Comparison of ENCODE assay signal across 8 cellular contexts in the genomic region with DNA sequence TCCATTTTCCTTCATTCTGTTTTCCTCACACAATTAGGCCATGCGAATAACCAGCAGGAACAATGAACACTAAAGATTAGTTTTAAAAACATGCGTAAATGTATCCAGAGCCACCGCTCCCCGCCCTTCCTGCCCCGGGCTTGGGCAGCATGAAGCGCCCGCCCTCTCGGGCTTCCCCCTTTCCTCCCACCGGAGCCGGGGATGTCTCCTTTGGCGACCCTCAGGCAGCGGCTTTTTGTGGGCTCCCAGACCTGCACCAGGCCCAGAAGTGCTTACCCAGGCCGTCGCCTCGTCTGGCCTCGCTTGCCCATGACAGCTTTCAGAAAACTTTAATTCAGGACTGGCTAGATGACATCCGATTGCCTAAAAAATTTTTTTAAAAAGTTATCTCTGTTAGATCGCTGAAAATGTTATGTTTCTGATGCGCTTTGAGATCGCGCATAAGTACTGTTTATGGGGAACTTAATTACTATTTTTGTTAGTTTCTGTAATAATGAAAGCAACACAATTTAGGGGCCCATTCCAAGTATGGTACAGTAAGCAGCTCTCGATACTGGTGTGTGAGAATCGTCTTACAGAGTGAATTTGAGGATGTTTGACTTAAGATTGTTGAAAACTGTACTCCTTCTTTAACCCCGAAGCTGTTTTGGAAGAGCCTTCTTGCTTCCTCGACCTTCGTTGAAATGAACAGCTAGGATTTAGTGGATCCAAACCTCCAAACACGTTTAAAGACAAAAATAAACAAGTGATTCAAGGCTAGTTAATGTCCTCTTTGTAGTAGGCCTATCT. TPM values are rescaled to one million over a fixed set of nuclear protein-coding genes. Genes with fewer than 3 reads are reported as not detected.
A peak's percentile ranks its signal among the peaks of the same experiment; 100 is the strongest.
DNase-seq lines count a peak whose midpoint lies in the region; ATAC-seq lines count a peak whose summit lies in the region.

No MANE protein-coding gene starts in this region.

- H3K27ac ChIP-seq in SJCRH30: peak overlapping the region; percentile 76

- 0 out of 2 replicates have a peak, but pooled peaks cover 3% of the 10 kb centered on the region for H3K9me3 ChIP-seq in SJCRH30 (replicated peaks)

- DNase-seq in CMK (ENCODE audit: low read depth) (peak; percentile 20), SJCRH30 (peak; percentile 74 to 76), left kidney (ENCODE audit: low read depth, low spot score) (peak; percentile 82), NCI-H1048 (lab: John Stamatoyannopoulos, UW) (no peak)
- DNase-seq in central memory CD4-positive, alpha-beta T cell: peak; percentile 3
- DNase-seq in stimulated activated naive CD8-positive, alpha-beta T cell treated with anti-CD3 and anti-CD28 coated beads, Interleukin-15, Interleukin-2, amounts not matched to agents 100 U/mL and 50 U/mL, for 24 hours: peak; percentile 41

- H3K27me3 ChIP-seq in SJCRH30: no peaks in the 10 kb centered on the region

- ATAC-seq in GM19324 (IDR thresholded peaks at IDR 0.05; ENCODE audit: low FRiP score, unreplicated experiment): peak; percentile 28
- ATAC-seq in HG03354 (IDR thresholded peaks at IDR 0.05; ENCODE audit: poor library complexity, severe bottlenecking, unreplicated experiment): peak; percentile 41
- ATAC-seq in stimulated activated naive CD8-positive, alpha-beta T cell treated with anti-CD3 and anti-CD28 coated beads, Interleukin-15, Interleukin-2, amounts not matched to agents 100 U/mL and 50 U/mL, for 24 hours: peak; percentile 40

- H3K4me1 ChIP-seq in SJCRH30: peaks cover 16% of the 10 kb centered on the region

- no peaks in the 10 kb centered on the region for H3K36me3 ChIP-seq in SJCRH30

- peak overlapping the region; percentile 88 for H3K4me3 ChIP-seq in SJCRH30

RNA-seq across cellular contexts. Expression of gene MAP3K20, which starts 1.1 kb away (rescaled TPM):
- total RNA-seq in SJCRH30 (2014; rRNA removed; shearing (Covaris generic)): 30.9 and 34.7 TPM in 2 replicates
